Comparison of ENCODE assay signal across 19 cellular contexts in the genomic region with DNA sequence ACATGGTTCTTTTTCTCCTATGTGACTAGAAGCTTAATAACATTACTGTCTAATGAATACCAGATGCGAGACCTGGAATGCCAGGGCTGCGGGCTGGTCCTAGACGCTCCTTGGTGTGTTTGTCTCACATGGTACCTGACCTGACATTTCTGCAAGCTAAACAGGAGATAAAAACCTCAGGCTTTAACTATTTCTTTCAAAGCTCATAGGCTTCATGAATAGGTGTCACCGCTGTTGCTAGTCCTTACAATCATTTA.
"Had no signal": no experiment of that assay in that cellular context is flagged by ENCODE, and none has a peak within 500 bp of the region (broad histone marks: within the 10 kb centered on the region; RNA-seq: fewer than 3 reads in every experiment).

No MANE protein-coding gene starts in this region.

- H3K4me3 Mint-ChIP-seq: activated CD4-positive, alpha-beta memory T cell treated with anti-CD3 and anti-CD28 coated beads, Interleukin-2, amount 10 ng/mL, durations not matched to agents 7 days and 5 days; activated T-cell treated with anti-CD3 and anti-CD28 coated beads, Interleukin-2, amount 50 U/mL, for 24 hours; neural crest cell had no signal

- H3K27ac Mint-ChIP-seq: activated CD4-positive, alpha-beta memory T cell treated with anti-CD3 and anti-CD28 coated beads, Interleukin-2, amount 10 ng/mL, durations not matched to agents 7 days and 5 days; activated naive CD4-positive, alpha-beta T cell treated with anti-CD3 and anti-CD28 coated beads, Interleukin-2, amount 50 U/mL, for 72 hours; activated T-cell treated with anti-CD3 and anti-CD28 coated beads, Interleukin-2, amount 50 U/mL, for 24 hours had no signal

- H3K9me3 Mint-ChIP-seq: activated CD4-positive, alpha-beta memory T cell treated with anti-CD3 and anti-CD28 coated beads, Interleukin-2, amount 10 ng/mL, durations not matched to agents 7 days and 5 days; activated naive CD4-positive, alpha-beta T cell treated with anti-CD3 and anti-CD28 coated beads, Interleukin-2, amount 50 U/mL, for 72 hours; activated T-cell treated with anti-CD3 and anti-CD28 coated beads, Interleukin-2, amount 50 U/mL, for 24 hours; central memory CD8-positive, alpha-beta T cell had no signal

- H3K36me3 Mint-ChIP-seq: activated naive CD4-positive, alpha-beta T cell treated with anti-CD3 and anti-CD28 coated beads, Interleukin-2, amount 50 U/mL, for 72 hours had no signal

- DNase-seq: activated CD4-positive, alpha-beta memory T cell treated with anti-CD3 and anti-CD28 coated beads, Interleukin-2, amount 10 ng/mL, durations not matched to agents 7 days and 5 days; activated CD4-positive, alpha-beta T cell treated with anti-CD3 and anti-CD28 coated beads for 4 hours; activated gamma-delta T cell; activated T-cell treated with anti-CD3 and anti-CD28 coated beads, Interleukin-2, amount 50 U/mL, for 24 hours; amniotic stem cell; brain microvascular endothelial cell; cortex of kidney; effector CD8-positive, alpha-beta T cell; gastrocnemius medialis; heart right ventricle; left colon; lower lobe of right lung; psoas muscle; right lobe of liver; stimulated activated CD4-positive, alpha-beta T cell treated with anti-CD3 and anti-CD28 coated beads, Interleukin-1b, Interleukin-23, amount 100 ng/mL, for 48 hours; T-helper 2 cell had no signal

- H3K4me1 Mint-ChIP-seq: activated CD4-positive, alpha-beta memory T cell treated with anti-CD3 and anti-CD28 coated beads, Interleukin-2, amount 10 ng/mL, durations not matched to agents 7 days and 5 days had no signal

- ATAC-seq: activated naive CD4-positive, alpha-beta T cell treated with anti-CD3 and anti-CD28 coated beads, Interleukin-2, amount 50 U/mL, for 72 hours; gastrocnemius medialis; left colon; psoas muscle had no signal
